In genomic region chr15:77886805-77887448, GRCh38 we compare ENCODE assay signal across 14 cellular contexts.
"Had no signal": no experiment of that assay in that cellular context is flagged by ENCODE, and none has a peak within 500 bp of the region (broad histone marks: within the 10 kb centered on the region; RNA-seq: fewer than 3 reads in every experiment).

No MANE protein-coding gene starts in this region.

- H3K27ac Mint-ChIP-seq: activated CD4-positive, alpha-beta T cell treated with anti-CD3 and anti-CD28 coated beads, Interleukin-2, amount 10 ng/mL, durations not matched to agents 7 days and 5 days; activated naive CD8-positive, alpha-beta T cell treated with anti-CD3 and anti-CD28 coated beads for 36 hours; activated T-cell treated with anti-CD3 and anti-CD28 coated beads, Interleukin-2, amount 50 U/mL, for 72 hours; dendritic cell treated with granulocyte-macrophage colony-stimulating factor and Interleukin-4, amounts not matched to agents 40 ng/mL and 50 ng/mL, for 4 days; naive thymus-derived CD4-positive, alpha-beta T cell; T-helper 2 cell treated with Interferon-gamma antibody and Interleukin-4, amounts not matched to agents 5 μg/mL and 100 μg/mL, for 36 hours had no signal

- H3K4me1 Mint-ChIP-seq: activated CD4-positive, alpha-beta T cell treated with anti-CD3 and anti-CD28 coated beads, Interleukin-2, amount 10 ng/mL, durations not matched to agents 7 days and 5 days; activated naive CD8-positive, alpha-beta T cell treated with anti-CD3 and anti-CD28 coated beads for 36 hours had no signal

- H3K9me3 ChIP-seq: spleen, thyroid gland, uterus had no signal

- H3K4me3 ChIP-seq: spleen, thyroid gland, uterus had no signal

- H3K27me3 ChIP-seq: foreskin keratinocyte, spleen, thyroid gland, uterus had no signal

- H3K27me3 Mint-ChIP-seq: activated CD4-positive, alpha-beta T cell treated with anti-CD3 and anti-CD28 coated beads, Interleukin-2, amount 10 ng/mL, durations not matched to agents 7 days and 5 days; activated naive CD8-positive, alpha-beta T cell treated with anti-CD3 and anti-CD28 coated beads for 36 hours; naive thymus-derived CD4-positive, alpha-beta T cell had no signal

- H3K4me3 Mint-ChIP-seq: activated CD4-positive, alpha-beta T cell treated with anti-CD3 and anti-CD28 coated beads, Interleukin-2, amount 10 ng/mL, durations not matched to agents 7 days and 5 days; activated naive CD8-positive, alpha-beta T cell treated with anti-CD3 and anti-CD28 coated beads for 36 hours; activated T-cell treated with anti-CD3 and anti-CD28 coated beads, Interleukin-2, amount 50 U/mL, for 72 hours; dendritic cell treated with granulocyte-macrophage colony-stimulating factor and Interleukin-4, amounts not matched to agents 40 ng/mL and 50 ng/mL, for 4 days; naive thymus-derived CD4-positive, alpha-beta T cell; T-helper 2 cell treated with Interferon-gamma antibody and Interleukin-4, amounts not matched to agents 5 μg/mL and 100 μg/mL, for 36 hours had no signal

- H3K36me3 ChIP-seq: spleen, thyroid gland, uterus had no signal

- H3K4me1 ChIP-seq: foreskin keratinocyte, thyroid gland, uterus had no signal

- H3K9me3 Mint-ChIP-seq: activated CD4-positive, alpha-beta T cell treated with anti-CD3 and anti-CD28 coated beads, Interleukin-2, amount 10 ng/mL, durations not matched to agents 7 days and 5 days; activated naive CD8-positive, alpha-beta T cell treated with anti-CD3 and anti-CD28 coated beads for 36 hours; activated T-cell treated with anti-CD3 and anti-CD28 coated beads, Interleukin-2, amount 50 U/mL, for 72 hours; dendritic cell treated with granulocyte-macrophage colony-stimulating factor and Interleukin-4, amounts not matched to agents 40 ng/mL and 50 ng/mL, for 4 days; naive thymus-derived CD4-positive, alpha-beta T cell; T-helper 2 cell treated with Interferon-gamma antibody and Interleukin-4, amounts not matched to agents 5 μg/mL and 100 μg/mL, for 36 hours had no signal

- H3K27ac ChIP-seq: foreskin keratinocyte, spleen, thyroid gland had no signal

- DNase-seq: activated CD4-positive, alpha-beta T cell treated with anti-CD3 and anti-CD28 coated beads, Interleukin-2, amount 10 ng/mL, durations not matched to agents 7 days and 5 days; activated CD8-positive, alpha-beta memory T cell treated with anti-CD3 and anti-CD28 coated beads, Interleukin-2, amount 50 U/mL, for 48 hours; activated naive CD8-positive, alpha-beta T cell treated with anti-CD3 and anti-CD28 coated beads for 36 hours; activated T-cell treated with anti-CD3 and anti-CD28 coated beads, Interleukin-2, amount 50 U/mL, for 72 hours; effector memory CD4-positive, alpha-beta T cell; foreskin keratinocyte; left colon; naive thymus-derived CD4-positive, alpha-beta T cell; posterior cingulate gyrus; spleen; thyroid gland had no signal

- H3K36me3 Mint-ChIP-seq: activated naive CD8-positive, alpha-beta T cell treated with anti-CD3 and anti-CD28 coated beads for 36 hours; naive thymus-derived CD4-positive, alpha-beta T cell had no signal

- ATAC-seq: left colon had no signal
